Comparison of ENCODE assay signal across 19 cellular contexts in the genomic region with DNA sequence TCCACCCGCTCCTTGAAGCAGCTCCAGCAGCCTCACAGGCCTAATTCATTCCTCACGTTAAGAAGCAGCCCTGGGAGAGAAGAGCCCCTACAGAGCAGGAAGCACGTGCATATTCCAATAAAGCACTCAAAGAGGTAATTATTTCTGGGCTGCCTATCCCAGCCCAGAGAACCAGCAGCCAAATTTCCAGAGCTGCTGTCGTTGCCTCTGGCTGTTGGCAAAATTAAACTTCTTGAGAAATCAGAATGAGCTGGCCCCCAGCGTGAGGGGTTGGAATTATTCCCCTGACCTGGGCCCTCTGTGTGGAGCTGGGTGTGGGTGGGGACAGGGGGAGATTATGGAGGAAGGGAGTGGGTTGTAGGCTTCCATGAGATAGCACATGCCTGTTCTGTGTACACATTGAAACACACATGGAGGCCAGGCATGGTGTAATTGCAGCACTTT.
A peak's percentile ranks its signal among the peaks of the same experiment; 100 is the strongest.
DNase-seq lines count a peak whose midpoint lies in the region; ATAC-seq and TF ChIP-seq lines count a peak whose summit lies in the region.
"Had no signal": no experiment of that assay in that cellular context is flagged by ENCODE, and none has a peak within 500 bp of the region (broad histone marks: within the 10 kb centered on the region; RNA-seq: fewer than 3 reads in every experiment).

No MANE protein-coding gene starts in this region.

- no peak overlapping the region for H3K4me2 ChIP-seq in smooth muscle cell

- no peak overlapping the region for H2AFZ ChIP-seq in smooth muscle cell (ENCODE audit: low read depth)

- H3F3A ChIP-seq in smooth muscle cell (ENCODE audit: low read depth): no peaks in the 10 kb centered on the region

- H3K27ac ChIP-seq in SK-N-MC (peak overlapping the region; percentile 93), smooth muscle cell (ENCODE audit: low read depth) (no peak overlapping the region)
- H3K27ac ChIP-seq: esophagus squamous epithelium, spleen, thyroid gland, VCaP had no signal

- no peaks in the 10 kb centered on the region for H3K9me3 Mint-ChIP-seq in memory B cell
- H3K9me3 Mint-ChIP-seq: activated CD8-positive, alpha-beta T cell treated with anti-CD3 and anti-CD28 coated beads for 36 hours; T-helper 2 cell treated with Interferon-gamma antibody and Interleukin-4, amounts not matched to agents 5 μg/mL and 100 μg/mL, for 36 hours had no signal

- no peak for TF ChIP-seq CTCF in smooth muscle cell (IDR thresholded peaks at IDR 0.05; ENCODE audit: borderline replicate concordance, insufficient read depth, poor library complexity, severe bottlenecking)

- H3K4me3 ChIP-seq in SK-N-MC: peak overlapping the region; percentile 63
- no peak overlapping the region for H3K4me3 ChIP-seq in smooth muscle cell
- H3K4me3 ChIP-seq: esophagus squamous epithelium, spleen, thyroid gland had no signal

- no peak for ATAC-seq in memory B cell (ENCODE audit: low read depth)
- ATAC-seq in HG02623 (IDR thresholded peaks at IDR 0.05; ENCODE audit: unreplicated experiment): no peak
- ATAC-seq in GM18517 (IDR thresholded peaks at IDR 0.05; ENCODE audit: unreplicated experiment): no peak
- ATAC-seq: SK-N-SH treated with all-trans-retinoic acid at 6 μM for 48 hours had no signal

- H3K4me3 Mint-ChIP-seq in memory B cell: no peak overlapping the region
- H3K4me3 Mint-ChIP-seq: activated CD8-positive, alpha-beta T cell treated with anti-CD3 and anti-CD28 coated beads for 36 hours; T-helper 2 cell treated with Interferon-gamma antibody and Interleukin-4, amounts not matched to agents 5 μg/mL and 100 μg/mL, for 36 hours had no signal

- H3K27me3 Mint-ChIP-seq in memory B cell: peaks cover 9% of the 10 kb centered on the region

- 65% methylated on average over 5 of the region's 5 CpGs for WGBS in smooth muscle cell (ENCODE audit: low lambda C conversion rate)

- H3K27me3 ChIP-seq in smooth muscle cell (ENCODE audit: low read depth): no peaks in the 10 kb centered on the region
- H3K27me3 ChIP-seq: thyroid gland had no signal

- peaks cover 9% of the 10 kb centered on the region for H3K4me1 ChIP-seq in smooth muscle cell (ENCODE audit: low read depth)
- H3K4me1 ChIP-seq: thyroid gland had no signal

- H3K9ac ChIP-seq in SK-N-MC (ENCODE audit: insufficient read length) (no peak overlapping the region), smooth muscle cell (ENCODE audit: low read depth) (no peak overlapping the region)

- H3K36me3 ChIP-seq in SK-N-MC (ENCODE audit: insufficient read depth, low read length) (no peaks in the 10 kb centered on the region), smooth muscle cell (ENCODE audit: low read depth) (no peaks in the 10 kb centered on the region)
- H3K36me3 ChIP-seq: esophagus squamous epithelium, spleen, thyroid gland had no signal

- no peaks in the 10 kb centered on the region for H3K79me2 ChIP-seq in smooth muscle cell (ENCODE audit: low read depth)

- peak overlapping the region; percentile 45 for H3K27ac Mint-ChIP-seq in memory B cell
- H3K27ac Mint-ChIP-seq: activated CD8-positive, alpha-beta T cell treated with anti-CD3 and anti-CD28 coated beads for 36 hours; T-helper 2 cell treated with Interferon-gamma antibody and Interleukin-4, amounts not matched to agents 5 μg/mL and 100 μg/mL, for 36 hours had no signal

- H4K20me1 ChIP-seq in smooth muscle cell (ENCODE audit: low read depth): no peaks in the 10 kb centered on the region

- H3K9me3 ChIP-seq in SK-N-MC (ENCODE audit: low read depth, low read length): no peaks in the 10 kb centered on the region
- H3K9me3 ChIP-seq in smooth muscle cell (replicated peaks; ENCODE audit: low read depth): no peaks in the 10 kb centered on the region
- H3K9me3 ChIP-seq: esophagus squamous epithelium, spleen, thyroid gland had no signal

- no peaks in the 10 kb centered on the region for H3K36me3 Mint-ChIP-seq in memory B cell

- peak; percentile 32 for DNase-seq in activated CD8-positive, alpha-beta memory T cell treated with anti-CD3 and anti-CD28 coated beads, Interleukin-2, amount 50 U/mL, for 48 hours
- DNase-seq in activated CD8-positive, alpha-beta memory T cell treated with anti-CD3 and anti-CD28 coated beads, Interleukin-2, amount 50 U/mL, for 4 hours: no peak
- DNase-seq in DMS79 (lab: John Stamatoyannopoulos, UW) (peak; percentile 59), SK-N-MC (ENCODE audit: low read depth, low spot score) (peak; percentile 94), memory B cell (ENCODE audit: low spot score in 2 of 2) (no peak), smooth muscle cell (lab: John Stamatoyannopoulos, UW; ENCODE audit: unreplicated experiment) (no peak)
- DNase-seq: esophagus squamous epithelium, HCEC 1CT, KG1, NCI-H2029, occipital lobe, spleen, thyroid gland had no signal

- peaks cover 18% of the 10 kb centered on the region for H3K4me1 Mint-ChIP-seq in memory B cell

Comparison
In these comparisons a context has a peak if more than half of its experiments do, and no peak if none do; other contexts are left out.
1. DNase-seq: peak in activated CD8-positive, alpha-beta memory T cell treated with anti-CD3 and anti-CD28 coated beads, Interleukin-2, amount 50 U/mL, for 48 hours (single experiment), DMS79 (single experiment) and SK-N-MC (single experiment); none in activated CD8-positive, alpha-beta memory T cell treated with anti-CD3 and anti-CD28 coated beads, Interleukin-2, amount 50 U/mL, for 4 hours (single experiment), memory B cell (0 of 2) and smooth muscle cell (single experiment).